ENCODE assay signal across 16 cellular contexts in genomic region chr4:8189551-8190466, GRCh38. TPM values are rescaled to one million over a fixed set of nuclear protein-coding genes. Genes with fewer than 3 reads are reported as not detected.
DNase-seq lines count a peak whose midpoint lies in the region; ATAC-seq and TF ChIP-seq lines count a peak whose summit lies in the region.
"Had no signal": no experiment of that assay in that cellular context is flagged by ENCODE, and none has a peak within 500 bp of the region (broad histone marks: within the 10 kb centered on the region; RNA-seq: fewer than 3 reads in every experiment).

No MANE protein-coding gene starts in this region.

- H3K4me3 ChIP-seq in GM23338, result no peak overlapping the region
- H3K4me3 ChIP-seq: cardiac muscle cell, GM12878 had no signal

- H3K27ac ChIP-seq in cingulate gyrus (ENCODE audit: low read depth, low read length) (peak overlapping the region; percentile 1), layer of hippocampus (ENCODE audit: low read depth, low read length) (peak overlapping the region; percentile 68), GM23338 (ENCODE audit: low read depth) (no peak overlapping the region)
- H3K27ac ChIP-seq: cardiac muscle cell had no signal

- no peaks in the 10 kb centered on the region for H3F3A ChIP-seq in GM23338 (replicated peaks; ENCODE audit: low read depth)

- ATAC-seq in stimulated activated naive B cell treated with anti-CD40 and anti-IgM and Interleukin-4, amounts not matched to agents 10 μg/mL and 1 μg/mL and 100 μg/mL, for 72 hours (replicated peaks), result no peak
- no peak for ATAC-seq in HG03469 (IDR thresholded peaks at IDR 0.05; ENCODE audit: unreplicated experiment)
- no peak for ATAC-seq in GM23338
- ATAC-seq: GM12878 had no signal

- no peak overlapping the region for H2AFZ ChIP-seq in GM23338

- peak; percentile 23 for DNase-seq in NCI-H2171 (lab: John Stamatoyannopoulos, UW)
- no peak for DNase-seq in stimulated activated naive B cell treated with anti-CD40 and anti-IgM and Interleukin-4, amounts not matched to agents 10 μg/mL and 1 μg/mL and 100 μg/mL, for 72 hours
- DNase-seq in GM23338 (ENCODE audit: low spot score), result no peak
- DNase-seq in superior temporal gyrus (ENCODE audit: extremely low spot score), result no peak
- DNase-seq in DMS114 treated with DMSO at 0.1 percent for 48 hours (lab: John Stamatoyannopoulos, UW; ENCODE audit: unreplicated experiment), result no peak
- DNase-seq: activated B cell treated with CpG ODN at 0.5 μM for 24 hours; activated CD8-positive, alpha-beta memory T cell treated with anti-CD3 and anti-CD28 coated beads, Interleukin-2, amount 50 U/mL, for 48 hours; mesendoderm; OCI-M1 had no signal

- no peak for TF ChIP-seq CTCF in GM23338 (conservative IDR thresholded peaks at IDR 0.05; ENCODE audit: low read depth in 2 of 2)

- H3K27me3 Mint-ChIP-seq in stimulated activated naive B cell treated with anti-CD40 and anti-IgM and Interleukin-4, amounts not matched to agents 10 μg/mL and 1 μg/mL and 100 μg/mL, for 72 hours, result peaks cover 20 to 24% of the 10 kb centered on the region in 2 donors
- H3K27me3 Mint-ChIP-seq in GM23338 (ENCODE audit: insufficient read depth, low read depth, poor library complexity), result peaks cover 6% of the 10 kb centered on the region
- H3K27me3 Mint-ChIP-seq: activated naive CD4-positive, alpha-beta T cell treated with anti-CD3 and anti-CD28 coated beads, Interleukin-2, amount 50 U/mL, for 24 hours; type B pancreatic cell had no signal

- H3K27me3 ChIP-seq in layer of hippocampus (ENCODE audit: control insufficient read depth, insufficient read depth, low read length), result no peaks in the 10 kb centered on the region
- H3K27me3 ChIP-seq in GM23338 (ENCODE audit: insufficient read depth), result no peaks in the 10 kb centered on the region
- H3K27me3 ChIP-seq: cardiac muscle cell had no signal

- H3K36me3 Mint-ChIP-seq in stimulated activated naive B cell treated with anti-CD40 and anti-IgM and Interleukin-4, amounts not matched to agents 10 μg/mL and 1 μg/mL and 100 μg/mL, for 72 hours, result no peaks in the 10 kb centered on the region
- no peaks in the 10 kb centered on the region for H3K36me3 Mint-ChIP-seq in GM23338 (ENCODE audit: low read depth)
- H3K36me3 Mint-ChIP-seq: activated naive CD4-positive, alpha-beta T cell treated with anti-CD3 and anti-CD28 coated beads, Interleukin-2, amount 50 U/mL, for 24 hours; type B pancreatic cell had no signal

- no peaks in the 10 kb centered on the region for H3K4me1 ChIP-seq in GM23338 (ENCODE audit: insufficient read depth)

- H4K20me1 ChIP-seq in GM23338 (replicated peaks; ENCODE audit: insufficient read depth), result no peaks in the 10 kb centered on the region

- no peaks in the 10 kb centered on the region for H3K9me3 Mint-ChIP-seq in stimulated activated naive B cell treated with anti-CD40 and anti-IgM and Interleukin-4, amounts not matched to agents 10 μg/mL and 1 μg/mL and 100 μg/mL, for 72 hours
- no peaks in the 10 kb centered on the region for H3K9me3 Mint-ChIP-seq in GM23338
- H3K9me3 Mint-ChIP-seq: activated B cell treated with CpG ODN at 0.5 μM for 24 hours; activated naive CD4-positive, alpha-beta T cell treated with anti-CD3 and anti-CD28 coated beads, Interleukin-2, amount 50 U/mL, for 24 hours; type B pancreatic cell had no signal

- H3K36me3 ChIP-seq in GM23338 (ENCODE audit: insufficient read depth), result no peaks in the 10 kb centered on the region
- H3K36me3 ChIP-seq: cardiac muscle cell had no signal

- H3K27ac Mint-ChIP-seq in stimulated activated naive B cell treated with anti-CD40 and anti-IgM and Interleukin-4, amounts not matched to agents 10 μg/mL and 1 μg/mL and 100 μg/mL, for 72 hours, result peak overlapping the region; percentile 73
- H3K27ac Mint-ChIP-seq in GM23338, result no peak overlapping the region
- H3K27ac Mint-ChIP-seq: activated B cell treated with CpG ODN at 0.5 μM for 24 hours; activated naive CD4-positive, alpha-beta T cell treated with anti-CD3 and anti-CD28 coated beads, Interleukin-2, amount 50 U/mL, for 24 hours; type B pancreatic cell had no signal

- H3K9me2 ChIP-seq in GM23338 (ENCODE audit: insufficient read depth), result no peaks in the 10 kb centered on the region

- peaks cover 28 to 41% of the 10 kb centered on the region in 2 donors for H3K4me1 Mint-ChIP-seq in stimulated activated naive B cell treated with anti-CD40 and anti-IgM and Interleukin-4, amounts not matched to agents 10 μg/mL and 1 μg/mL and 100 μg/mL, for 72 hours
- H3K4me1 Mint-ChIP-seq in GM23338, result peaks cover 10% of the 10 kb centered on the region; the same call in 2 of the 3 replicates
- H3K4me1 Mint-ChIP-seq: activated naive CD4-positive, alpha-beta T cell treated with anti-CD3 and anti-CD28 coated beads, Interleukin-2, amount 50 U/mL, for 24 hours had no signal

- no peak overlapping the region for H3K4me2 ChIP-seq in GM23338

- peak overlapping the region in 1 of 2 donors; percentile 10 for H3K4me3 Mint-ChIP-seq in stimulated activated naive B cell treated with anti-CD40 and anti-IgM and Interleukin-4, amounts not matched to agents 10 μg/mL and 1 μg/mL and 100 μg/mL, for 72 hours
- H3K4me3 Mint-ChIP-seq in GM23338, result no peak overlapping the region
- H3K4me3 Mint-ChIP-seq: activated B cell treated with CpG ODN at 0.5 μM for 24 hours; activated naive CD4-positive, alpha-beta T cell treated with anti-CD3 and anti-CD28 coated beads, Interleukin-2, amount 50 U/mL, for 24 hours; type B pancreatic cell had no signal

- no peaks in the 10 kb centered on the region for H3K79me2 ChIP-seq in GM23338 (replicated peaks; ENCODE audit: insufficient read depth)

TF ChIP-seq in GM23338, 12 proteins besides CTCF, POLR2A, EP300 and RAD21 (continues in another document):
- TF ChIP-seq ZNF114 (CRISPR knock-in tag; IDR thresholded peaks at IDR 0.05) (no peak), STAT1 (IDR thresholded peaks at IDR 0.05; ENCODE audit: unreplicated experiment) (no peak), ETS1 (IDR thresholded peaks at IDR 0.05) (no peak), POLR2AphosphoS5 (IDR thresholded peaks at IDR 0.05; ENCODE audit: low read depth) (no peak), EZH2phosphoT487 (IDR thresholded peaks at IDR 0.05; ENCODE audit: unreplicated experiment) (no peak), EZH2 (IDR thresholded peaks at IDR 0.05; ENCODE audit: low read depth, unreplicated experiment) (no peak), CREB1 (CRISPR knock-in tag; IDR thresholded peaks at IDR 0.05; ENCODE audit: low read depth) (no peak), REST (IDR thresholded peaks at IDR 0.05; ENCODE audit: unreplicated experiment) (no peak), ZNF331 (CRISPR knock-in tag; IDR thresholded peaks at IDR 0.05; ENCODE audit: low read depth) (no peak)

RNA-seq across cellular contexts. Expression of gene SH3TC1, which starts 9.3 kb away (rescaled TPM):
- 0.07 TPM in 1 of 2 replicates, not detected in the other for total RNA-seq in GM23338 (2014; rRNA removed; shearing (Covaris generic))
- polyA plus RNA-seq in GM23338 (2016; fragmentation: Nextera tagmentation; extraction: Ambion mirVana), result not detected in 2 replicates

RNA-seq across cellular contexts. Expression of gene ABLIM2, which starts 31.2 kb away (rescaled TPM):
- total RNA-seq in GM23338 (2014; rRNA removed; shearing (Covaris generic)), result 1.0 and 4.3 TPM in 2 replicates
- polyA plus RNA-seq in GM23338 (2016; fragmentation: Nextera tagmentation; extraction: Ambion mirVana), result 0.78 and 1.5 TPM in 2 replicates
